17 cellular contexts compared by ENCODE assay signal in the genomic region with DNA sequence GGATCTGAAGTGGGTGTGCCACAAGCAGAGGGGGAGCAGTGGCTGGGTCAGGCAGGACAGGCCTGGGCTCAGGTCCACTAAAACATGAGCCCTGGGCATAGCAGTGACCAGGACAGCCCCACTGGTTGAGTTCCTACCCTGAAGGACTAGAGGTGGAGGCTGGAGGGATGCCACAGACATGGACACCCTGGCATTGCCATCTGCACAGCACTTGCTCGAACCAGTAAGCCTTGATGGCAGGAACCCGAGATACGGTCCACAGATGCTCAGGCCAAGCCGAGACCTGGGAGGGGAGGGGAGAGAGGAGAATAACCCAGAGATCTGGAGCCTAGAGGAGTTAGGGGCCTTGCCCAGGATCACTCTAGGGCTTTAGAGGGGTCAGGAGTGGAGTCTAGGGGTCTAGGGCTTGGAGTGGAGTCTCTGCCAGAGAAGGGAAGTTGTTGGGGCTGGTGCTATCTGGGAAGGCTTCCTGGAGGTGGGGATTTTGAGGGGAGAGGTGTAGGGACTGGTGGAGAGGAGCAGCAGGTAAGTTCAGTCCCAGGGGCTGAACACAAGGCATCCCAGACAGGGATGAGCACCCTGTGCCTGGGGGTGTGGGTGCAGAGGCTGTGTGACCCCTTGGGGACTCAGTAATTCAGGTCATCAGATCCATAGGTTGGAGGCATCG. TPM values are rescaled to one million over a fixed set of nuclear protein-coding genes. Genes with fewer than 3 reads are reported as not detected.
"Had no signal": no experiment of that assay in that cellular context is flagged by ENCODE, and none has a peak within 500 bp of the region (broad histone marks: within the 10 kb centered on the region; RNA-seq: fewer than 3 reads in every experiment).

No MANE protein-coding gene starts in this region.

- H3K27me3 ChIP-seq: pancreas had no signal

- H3K4me1 ChIP-seq: foreskin keratinocyte, pancreas had no signal

- H3K27ac ChIP-seq: foreskin keratinocyte, pancreas, VCaP had no signal

- H3K4me3 ChIP-seq: pancreas had no signal

- H3K9me3 ChIP-seq: pancreas had no signal

- H3K36me3 ChIP-seq: pancreas had no signal

- H3K4me1 Mint-ChIP-seq: immature natural killer cell; stimulated activated memory B cell treated with anti-CD40 and anti-IgM and Interleukin-4, amounts not matched to agents 10 μg/mL and 1 μg/mL and 100 μg/mL, for 72 hours; T-cell had no signal

- H3K27me3 Mint-ChIP-seq: stimulated activated memory B cell treated with anti-CD40 and anti-IgM and Interleukin-4, amounts not matched to agents 10 μg/mL and 1 μg/mL and 100 μg/mL, for 72 hours had no signal

- DNase-seq: activated CD4-positive, alpha-beta T cell treated with anti-CD3 and anti-CD28 coated beads for 1 hour; activated CD4-positive, alpha-beta T cell treated with anti-CD3 and anti-CD28 coated beads, Interleukin-2, amount 50 U/mL, for 48 hours; activated effector memory CD4-positive, alpha-beta T cell treated with Interleukin-2 at 50 U/mL for 16 hours; activated naive CD4-positive, alpha-beta T cell treated with anti-CD3 and anti-CD28 coated beads, Interleukin-2, amount 50 U/mL, for 16 hours; activated T-cell treated with anti-CD3 and anti-CD28 coated beads, Interleukin-2, amount 50 U/mL, for 24 hours; effector memory CD4-positive, alpha-beta T cell; foreskin keratinocyte; head of caudate nucleus; immature natural killer cell; pancreas; stimulated activated CD4-positive, alpha-beta T cell treated with anti-CD3 and anti-CD28 coated beads, Interleukin-12 subunit alpha, Interleukin-12 subunit beta, amount 100 ng/mL, for 4 hours; stimulated activated CD4-positive, alpha-beta T cell treated with anti-CD3 and anti-CD28 coated beads, Interleukin-2, amount 100 ng/mL, for 24 hours; T-cell; trophoblast cell had no signal

- H3K9me3 Mint-ChIP-seq: activated T-cell treated with anti-CD3 and anti-CD28 coated beads, Interleukin-2, amount 50 U/mL, for 24 hours; immature natural killer cell; nephron; stimulated activated memory B cell treated with anti-CD40 and anti-IgM and Interleukin-4, amounts not matched to agents 10 μg/mL and 1 μg/mL and 100 μg/mL, for 72 hours; T-cell had no signal

- ATAC-seq: foreskin keratinocyte; pancreas; stimulated activated memory B cell treated with anti-CD40 and anti-IgM and Interleukin-4, amounts not matched to agents 10 μg/mL and 1 μg/mL and 100 μg/mL, for 72 hours; T-cell had no signal

- H3K27ac Mint-ChIP-seq: activated T-cell treated with anti-CD3 and anti-CD28 coated beads, Interleukin-2, amount 50 U/mL, for 24 hours; immature natural killer cell; stimulated activated memory B cell treated with anti-CD40 and anti-IgM and Interleukin-4, amounts not matched to agents 10 μg/mL and 1 μg/mL and 100 μg/mL, for 72 hours; T-cell had no signal

- H3K4me3 Mint-ChIP-seq: activated T-cell treated with anti-CD3 and anti-CD28 coated beads, Interleukin-2, amount 50 U/mL, for 24 hours; immature natural killer cell; stimulated activated memory B cell treated with anti-CD40 and anti-IgM and Interleukin-4, amounts not matched to agents 10 μg/mL and 1 μg/mL and 100 μg/mL, for 72 hours; T-cell had no signal

RNA-seq across cellular contexts. Expression of a gene that starts 37.5 kb away (rescaled TPM):
- polyA plus RNA-seq: immature natural killer cell had no signal
